In the genomic region with DNA sequence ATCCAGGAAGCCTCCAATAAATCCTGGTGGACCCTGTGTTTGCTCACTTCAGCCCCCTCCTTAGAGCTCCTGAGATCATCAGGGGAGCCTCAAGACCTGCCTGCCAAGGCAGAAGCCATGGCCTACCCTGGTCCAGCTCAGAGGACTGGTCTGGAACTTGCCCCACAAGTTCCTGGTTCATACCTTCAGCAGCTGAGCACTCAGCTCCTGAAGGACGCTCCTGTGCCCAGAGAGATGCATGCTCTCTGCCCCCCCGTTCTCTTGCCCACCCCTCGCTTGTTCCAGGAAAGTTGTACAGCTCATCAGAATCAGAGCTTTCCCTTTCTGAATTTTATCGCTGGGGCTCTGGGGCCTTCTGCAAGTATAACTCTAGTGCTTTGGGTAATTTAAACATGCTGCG, we compare ENCODE assay signal across 6 cellular contexts.
"Had no signal": no experiment of that assay in that cellular context is flagged by ENCODE, and none has a peak within 500 bp of the region (broad histone marks: within the 10 kb centered on the region; RNA-seq: fewer than 3 reads in every experiment).

No MANE protein-coding gene starts in this region.

- H3K4me3 ChIP-seq: K562 had no signal

- H3K27ac ChIP-seq: HL-60 had no signal

- H3K27me3 Mint-ChIP-seq: IgD-negative memory B cell had no signal

- H3K4me1 Mint-ChIP-seq: IgD-negative memory B cell had no signal

- ATAC-seq: HepG2, K562 had no signal

- H3K27ac Mint-ChIP-seq: IgD-negative memory B cell had no signal

- DNase-seq: IMR-90, KBM-7 had no signal

- H3K4me3 Mint-ChIP-seq: IgD-negative memory B cell had no signal
